3 cellular contexts compared by ENCODE assay signal in genomic region chr2:48692292-48692691, GRCh38.
TF ChIP-seq lines count a peak whose summit lies in the region.

No MANE protein-coding gene starts in this region.

TF ChIP-seq in GM23338, 12 proteins besides CTCF, POLR2A, EP300 and RAD21 (continues in another document):
- TF ChIP-seq STAT1 (IDR thresholded peaks at IDR 0.05; ENCODE audit: unreplicated experiment) (no peak), CREB1 (CRISPR knock-in tag; IDR thresholded peaks at IDR 0.05; ENCODE audit: low read depth) (no peak), POLR2AphosphoS5 (IDR thresholded peaks at IDR 0.05; ENCODE audit: low read depth) (no peak), REST (IDR thresholded peaks at IDR 0.05; ENCODE audit: unreplicated experiment) (no peak), EZH2 (IDR thresholded peaks at IDR 0.05; ENCODE audit: low read depth, unreplicated experiment) (no peak), JUNB (IDR thresholded peaks at IDR 0.05; ENCODE audit: unreplicated experiment) (no peak), ZNF114 (CRISPR knock-in tag; IDR thresholded peaks at IDR 0.05) (no peak), NANOG (IDR thresholded peaks at IDR 0.05; ENCODE audit: borderline replicate concordance) (no peak)

TF ChIP-seq in IMR-90, 13 proteins besides CTCF, POLR2A, EP300 and RAD21:
- TF ChIP-seq USF2 (IDR thresholded peaks at IDR 0.05; ENCODE audit: low read depth, low read length) (no peak), CEBPB (IDR thresholded peaks at IDR 0.05; ENCODE audit: low read depth, low read length) (no peak), RCOR1 (IDR thresholded peaks at IDR 0.05; ENCODE audit: insufficient replicate concordance, low read length) (no peak), MAFK (IDR thresholded peaks at IDR 0.05; ENCODE audit: low read depth, low read length) (no peak), SMC3 (IDR thresholded peaks at IDR 0.05; ENCODE audit: low read depth, low read length) (no peak), ELK1 (IDR thresholded peaks at IDR 0.05; ENCODE audit: borderline replicate concordance, low read depth, low read length) (no peak), FOS (IDR thresholded peaks at IDR 0.05; ENCODE audit: low read depth, low read length) (no peak), BHLHE40 (IDR thresholded peaks at IDR 0.05; ENCODE audit: low read depth, low read length) (no peak), NFE2L2 (IDR thresholded peaks at IDR 0.05; ENCODE audit: low read depth, low read length) (no peak), MXI1 (IDR thresholded peaks at IDR 0.05; ENCODE audit: borderline replicate concordance, low read depth, low read length) (no peak), MAZ (IDR thresholded peaks at IDR 0.05; ENCODE audit: borderline replicate concordance, low read depth, low read length) (no peak)

TF ChIP-seq in H1, 55 proteins besides CTCF, POLR2A, EP300 and RAD21:
- TF ChIP-seq TEAD4 (IDR thresholded peaks at IDR 0.05; ENCODE audit: low read depth, low read length) (0 out of 2 replicates have a peak, but pooled peaks have one; percentile 39), SP1 (IDR thresholded peaks at IDR 0.05; ENCODE audit: low read depth, low read length) (no peak)
TF ChIP-seq in H1: peak in this region for 1.
